ENCODE assay signal across 8 cellular contexts in the genomic region with DNA sequence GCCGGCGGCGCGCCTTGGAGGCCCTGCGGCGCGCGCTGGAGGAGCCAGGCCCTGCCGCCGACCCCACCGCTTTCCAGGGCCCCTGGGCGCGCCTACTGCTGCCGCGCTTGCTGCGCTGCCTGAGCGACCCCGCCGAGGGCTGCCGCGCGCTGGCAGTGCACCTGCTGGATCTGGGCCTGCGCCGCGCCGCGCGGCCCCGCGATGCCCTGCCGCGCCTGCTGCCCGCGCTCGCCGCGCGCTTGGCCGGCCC. TPM values are rescaled to one million over a fixed set of nuclear protein-coding genes. Genes with fewer than 3 reads are reported as not detected.
DNase-seq lines count a peak whose midpoint lies in the region; ATAC-seq and TF ChIP-seq lines count a peak whose summit lies in the region.

No MANE protein-coding gene starts in this region.

- peak; percentile 25 for ATAC-seq in GM21619 (IDR thresholded peaks at IDR 0.05; ENCODE audit: unreplicated experiment)
- ATAC-seq in RWPE2 (ENCODE audit: low read depth) = no peak
- peak; percentile 1 for ATAC-seq in left ventricle myocardium superior

- peak overlapping the region; percentile 13 to 71 for H3K9ac ChIP-seq in stomach smooth muscle (ENCODE audit: low read length in 2 of 2)

- H3K36me3 ChIP-seq in RWPE2 (ENCODE audit: low read depth) (peaks cover 46% of the 10 kb centered on the region), stomach smooth muscle (ENCODE audit: control insufficient read depth in 2 of 2, insufficient read depth in 2 of 2, low read length in 2 of 2) (peaks cover 9 to 12% of the 10 kb centered on the region in 2 donors)

- H3K27ac ChIP-seq in RWPE2 (ENCODE audit: poor library complexity, severe bottlenecking) = peak overlapping the region; percentile 66
- no peak overlapping the region for H3K27ac ChIP-seq in stomach smooth muscle (ENCODE audit: low read length)

- H3K4me1 ChIP-seq in RWPE2 (ENCODE audit: insufficient read depth, poor library complexity, severe bottlenecking) = peaks cover 9% of the 10 kb centered on the region
- H3K4me1 ChIP-seq in stomach smooth muscle (ENCODE audit: control insufficient read depth, insufficient read depth, low read length) = peaks cover 19% of the 10 kb centered on the region

- TF ChIP-seq CTCF in RWPE2 (IDR thresholded peaks at IDR 0.05; ENCODE audit: poor library complexity, severe bottlenecking) = no peak

- DNase-seq in AG08396 (ENCODE audit: low spot score) = peak; percentile 60
- no peak for DNase-seq in RWPE2 (ENCODE audit: low spot score)
- no peak for DNase-seq in left ventricle myocardium superior
- DNase-seq in NCI-H2029 (lab: John Stamatoyannopoulos, UW) = no peak
- DNase-seq in NCI-H510A treated with DMSO at 0.1 percent for 48 hours (lab: John Stamatoyannopoulos, UW) = no peak
- DNase-seq in kidney glomerular epithelial cell (lab: John Stamatoyannopoulos, UW) = no peak

- no peaks in the 10 kb centered on the region for H3K27me3 ChIP-seq in RWPE2 (ENCODE audit: insufficient read depth, poor library complexity, severe bottlenecking)
- H3K27me3 ChIP-seq in stomach smooth muscle (ENCODE audit: control insufficient read depth in 1 of 2, insufficient read depth in 2 of 2, low read length in 2 of 2) = no peaks in the 10 kb centered on the region

- H3K9me3 ChIP-seq in RWPE2 (ENCODE audit: severe bottlenecking) = peaks cover 5% of the 10 kb centered on the region
- H3K9me3 ChIP-seq in stomach smooth muscle (ENCODE audit: control insufficient read depth in 2 of 2, low read length in 2 of 2) = no peaks in the 10 kb centered on the region

- intact Hi-C loops in left ventricle myocardium superior (cut with micrococcal nuclease) = no loop called here

- H3K4me3 ChIP-seq in RWPE2 (ENCODE audit: severe bottlenecking) = peak overlapping the region; percentile 85
- peak overlapping the region; percentile 59 to 79 for H3K4me3 ChIP-seq in stomach smooth muscle (ENCODE audit: low read length in 2 of 2)

RNA-seq across cellular contexts. Expression of a gene that starts 0.3 kb away (rescaled TPM):
- total RNA-seq in left ventricle myocardium superior = 22.8 TPM

RNA-seq across cellular contexts. Expression of a gene that starts 0.3 kb away (rescaled TPM):
- 16.5 TPM for total RNA-seq in left ventricle myocardium superior
